In the genomic region with DNA sequence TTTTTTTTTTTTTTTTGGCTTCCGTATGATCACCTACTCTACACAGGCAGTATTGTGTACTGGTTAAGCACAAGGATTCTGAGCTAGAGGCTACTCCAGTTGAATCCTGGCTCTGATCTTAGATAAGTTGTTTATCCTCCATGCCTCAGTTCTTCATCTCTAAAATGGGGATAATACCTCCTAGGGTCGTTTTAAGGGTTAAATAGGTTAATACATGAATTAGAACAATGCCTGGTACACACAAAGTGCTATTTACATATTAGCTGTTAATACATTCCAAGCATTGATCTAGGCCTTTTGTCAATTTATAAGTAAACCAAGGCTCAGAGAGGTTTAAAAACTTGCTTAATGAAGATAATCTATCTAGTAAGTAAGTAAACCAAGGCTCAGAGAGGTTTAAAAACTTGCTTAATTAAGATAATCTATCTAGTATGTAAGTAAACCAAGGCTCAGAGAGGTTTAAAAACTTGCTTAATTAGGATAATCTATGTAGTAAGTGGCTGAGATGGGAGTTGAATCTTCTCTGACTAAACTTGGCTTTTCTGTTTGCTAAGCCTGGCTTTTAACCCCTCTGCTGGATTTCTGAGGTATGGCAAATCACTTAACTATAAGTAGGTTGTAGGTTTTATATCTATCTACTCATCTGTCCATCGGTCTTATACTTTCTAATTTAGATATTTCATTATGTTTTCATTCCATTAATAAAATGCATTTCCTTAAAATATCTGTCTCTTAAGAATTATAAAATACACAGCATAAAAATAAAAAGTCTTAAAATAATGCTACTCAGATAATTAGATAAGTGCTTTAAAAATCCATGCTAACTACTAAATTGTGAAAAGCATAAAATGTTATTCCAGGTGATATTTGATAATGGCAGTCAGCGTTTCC, we compare ENCODE assay signal across 1 cellular context.
TF ChIP-seq lines count a peak whose summit lies in the region.

No MANE protein-coding gene starts in this region.

TF ChIP-seq in GM23338, 12 proteins besides CTCF, POLR2A, EP300 and RAD21 (continued from another document):
- TF ChIP-seq, protein P1, sequence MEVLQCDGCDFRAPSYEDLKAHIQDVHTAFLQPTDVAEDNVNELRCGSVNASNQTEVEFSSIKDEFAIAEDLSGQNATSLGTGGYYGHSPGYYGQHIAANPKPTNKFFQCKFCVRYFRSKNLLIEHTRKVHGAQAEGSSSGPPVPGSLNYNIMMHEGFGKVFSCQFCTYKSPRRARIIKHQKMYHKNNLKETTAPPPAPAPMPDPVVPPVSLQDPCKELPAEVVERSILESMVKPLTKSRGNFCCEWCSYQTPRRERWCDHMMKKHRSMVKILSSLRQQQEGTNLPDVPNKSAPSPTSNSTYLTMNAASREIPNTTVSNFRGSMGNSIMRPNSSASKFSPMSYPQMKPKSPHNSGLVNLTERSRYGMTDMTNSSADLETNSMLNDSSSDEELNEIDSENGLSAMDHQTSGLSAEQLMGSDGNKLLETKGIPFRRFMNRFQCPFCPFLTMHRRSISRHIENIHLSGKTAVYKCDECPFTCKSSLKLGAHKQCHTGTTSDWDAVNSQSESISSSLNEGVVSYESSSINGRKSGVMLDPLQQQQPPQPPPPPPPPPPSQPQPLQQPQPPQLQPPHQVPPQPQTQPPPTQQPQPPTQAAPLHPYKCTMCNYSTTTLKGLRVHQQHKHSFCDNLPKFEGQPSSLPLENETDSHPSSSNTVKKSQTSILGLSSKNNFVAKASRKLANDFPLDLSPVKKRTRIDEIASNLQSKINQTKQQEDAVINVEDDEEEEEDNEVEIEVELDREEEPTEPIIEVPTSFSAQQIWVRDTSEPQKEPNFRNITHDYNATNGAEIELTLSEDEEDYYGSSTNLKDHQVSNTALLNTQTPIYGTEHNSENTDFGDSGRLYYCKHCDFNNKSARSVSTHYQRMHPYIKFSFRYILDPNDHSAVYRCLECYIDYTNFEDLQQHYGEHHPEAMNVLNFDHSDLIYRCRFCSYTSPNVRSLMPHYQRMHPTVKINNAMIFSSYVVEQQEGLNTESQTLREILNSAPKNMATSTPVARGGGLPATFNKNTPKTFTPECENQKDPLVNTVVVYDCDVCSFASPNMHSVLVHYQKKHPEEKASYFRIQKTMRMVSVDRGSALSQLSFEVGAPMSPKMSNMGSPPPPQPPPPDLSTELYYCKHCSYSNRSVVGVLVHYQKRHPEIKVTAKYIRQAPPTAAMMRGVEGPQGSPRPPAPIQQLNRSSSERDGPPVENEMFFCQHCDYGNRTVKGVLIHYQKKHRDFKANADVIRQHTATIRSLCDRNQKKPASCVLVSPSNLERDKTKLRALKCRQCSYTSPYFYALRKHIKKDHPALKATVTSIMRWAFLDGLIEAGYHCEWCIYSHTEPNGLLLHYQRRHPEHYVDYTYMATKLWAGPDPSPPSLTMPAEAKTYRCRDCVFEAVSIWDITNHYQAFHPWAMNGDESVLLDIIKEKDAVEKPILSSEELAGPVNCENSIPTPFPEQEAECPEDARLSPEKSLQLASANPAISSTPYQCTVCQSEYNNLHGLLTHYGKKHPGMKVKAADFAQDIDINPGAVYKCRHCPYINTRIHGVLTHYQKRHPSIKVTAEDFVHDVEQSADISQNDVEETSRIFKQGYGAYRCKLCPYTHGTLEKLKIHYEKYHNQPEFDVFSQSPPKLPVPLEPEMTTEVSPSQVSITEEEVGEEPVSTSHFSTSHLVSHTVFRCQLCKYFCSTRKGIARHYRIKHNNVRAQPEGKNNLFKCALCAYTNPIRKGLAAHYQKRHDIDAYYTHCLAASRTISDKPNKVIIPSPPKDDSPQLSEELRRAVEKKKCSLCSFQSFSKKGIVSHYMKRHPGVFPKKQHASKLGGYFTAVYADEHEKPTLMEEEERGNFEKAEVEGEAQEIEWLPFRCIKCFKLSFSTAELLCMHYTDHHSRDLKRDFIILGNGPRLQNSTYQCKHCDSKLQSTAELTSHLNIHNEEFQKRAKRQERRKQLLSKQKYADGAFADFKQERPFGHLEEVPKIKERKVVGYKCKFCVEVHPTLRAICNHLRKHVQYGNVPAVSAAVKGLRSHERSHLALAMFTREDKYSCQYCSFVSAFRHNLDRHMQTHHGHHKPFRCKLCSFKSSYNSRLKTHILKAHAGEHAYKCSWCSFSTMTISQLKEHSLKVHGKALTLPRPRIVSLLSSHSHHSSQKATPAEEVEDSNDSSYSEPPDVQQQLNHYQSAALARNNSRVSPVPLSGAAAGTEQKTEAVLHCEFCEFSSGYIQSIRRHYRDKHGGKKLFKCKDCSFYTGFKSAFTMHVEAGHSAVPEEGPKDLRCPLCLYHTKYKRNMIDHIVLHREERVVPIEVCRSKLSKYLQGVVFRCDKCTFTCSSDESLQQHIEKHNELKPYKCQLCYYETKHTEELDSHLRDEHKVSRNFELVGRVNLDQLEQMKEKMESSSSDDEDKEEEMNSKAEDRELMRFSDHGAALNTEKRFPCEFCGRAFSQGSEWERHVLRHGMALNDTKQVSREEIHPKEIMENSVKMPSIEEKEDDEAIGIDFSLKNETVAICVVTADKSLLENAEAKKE (CRISPR knock-in tag; IDR thresholded peaks at IDR 0.05) = no peak
- no peak for TF ChIP-seq ZNF114 (CRISPR knock-in tag; IDR thresholded peaks at IDR 0.05)
- no peak for TF ChIP-seq ZNF331 (CRISPR knock-in tag; IDR thresholded peaks at IDR 0.05; ENCODE audit: low read depth)
- TF ChIP-seq STAT1 (IDR thresholded peaks at IDR 0.05; ENCODE audit: unreplicated experiment) = no peak
- no peak for TF ChIP-seq EZH2phosphoT487 (IDR thresholded peaks at IDR 0.05; ENCODE audit: unreplicated experiment)
- TF ChIP-seq ETS1 (IDR thresholded peaks at IDR 0.05) = no peak
- no peak for TF ChIP-seq POLR2AphosphoS5 (IDR thresholded peaks at IDR 0.05; ENCODE audit: low read depth)
